Comparison of ENCODE assay signal across 11 cellular contexts in the genomic region with DNA sequence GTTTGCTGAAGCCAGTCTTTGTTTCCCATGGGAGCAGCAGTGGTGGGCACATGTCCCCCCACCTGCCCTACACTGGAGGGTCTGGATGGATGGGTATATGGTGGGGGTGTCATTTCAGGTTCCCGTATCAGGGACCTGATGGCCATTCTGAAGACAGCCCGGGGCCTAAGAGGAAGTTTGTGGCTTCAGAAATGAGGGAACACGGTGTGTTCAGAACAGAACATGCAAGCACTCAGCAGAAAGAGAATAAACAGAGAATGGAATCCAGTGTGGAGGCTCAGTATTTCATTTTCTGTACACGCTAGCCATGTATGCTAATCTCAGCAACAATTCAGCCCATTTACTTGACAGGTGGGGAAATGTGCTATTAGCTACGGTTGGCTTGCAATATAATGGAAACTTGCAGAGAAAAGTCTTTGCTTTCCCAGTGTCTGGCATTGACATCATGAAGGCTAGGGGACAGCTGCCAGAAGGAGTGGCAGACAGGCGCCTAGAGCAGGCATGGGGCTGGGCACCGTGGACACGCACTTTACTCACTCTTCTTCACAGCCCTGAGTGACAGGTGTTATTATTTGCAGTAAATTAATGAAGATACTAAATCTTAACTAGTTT.
DNase-seq lines count a peak whose midpoint lies in the region; ATAC-seq and TF ChIP-seq lines count a peak whose summit lies in the region.
"Had no signal": no experiment of that assay in that cellular context is flagged by ENCODE, and none has a peak within 500 bp of the region (broad histone marks: within the 10 kb centered on the region; RNA-seq: fewer than 3 reads in every experiment).

No MANE protein-coding gene starts in this region.

- CTCF ChIA-PET in Calu3 (lab: Charles Lee), result no interaction called here

- no peak for ATAC-seq in CD4-positive, CD25-positive, alpha-beta regulatory T cell (ENCODE audit: low read depth in 2 of 2)
- ATAC-seq in GM18861 (IDR thresholded peaks at IDR 0.05; ENCODE audit: unreplicated experiment) (peak; percentile 71), left lung (peak; percentile 29)

- H3K27me3 ChIP-seq in CD4-positive, CD25-positive, alpha-beta regulatory T cell (ENCODE audit: control insufficient read depth, insufficient read depth, low read length), result no peaks in the 10 kb centered on the region
- H3K27me3 ChIP-seq in left lung (no peaks in the 10 kb centered on the region), tibial artery (no peaks in the 10 kb centered on the region)
- H3K27me3 ChIP-seq: right lobe of liver had no signal

- TF ChIP-seq CTCF in left lung (IDR thresholded peaks at IDR 0.05) (no peak), Calu3 (IDR thresholded peaks at IDR 0.05; ENCODE audit: unreplicated experiment) (no peak), tibial artery (IDR thresholded peaks at IDR 0.05) (no peak), foreskin fibroblast (IDR thresholded peaks at IDR 0.05; ENCODE audit: low read depth, low read length) (no peak)

- no peaks in the 10 kb centered on the region for H3K36me3 ChIP-seq in CD4-positive, CD25-positive, alpha-beta regulatory T cell (ENCODE audit: control insufficient read depth, insufficient read depth, low read length)
- H3K36me3 ChIP-seq in left lung (no peaks in the 10 kb centered on the region), tibial artery (no peaks in the 10 kb centered on the region)
- H3K36me3 ChIP-seq: right lobe of liver had no signal

- intact Hi-C loops in left lung (cut with DNase I), result loop anchor here in 1 of 2 donors (10.0 kb wide), 1 partner anchor 135 kb away; no protein-coding TSS in a partner anchor
- intact Hi-C loops in Calu3 (cut with micrococcal nuclease; ENCODE audit: unreplicated experiment), result no loop called here
- intact Hi-C loops in tibial artery (cut with DNase I; ENCODE audit: low total_unique reads), result no loop called here

- peak overlapping the region in 2 of 4 donors; percentile 28 to 95 for H3K4me3 Mint-ChIP-seq in CD4-positive, CD25-positive, alpha-beta regulatory T cell
- H3K4me3 Mint-ChIP-seq in Calu3 (ENCODE audit: low read depth, unreplicated experiment), result no peak overlapping the region

- H3K27me3 Mint-ChIP-seq in CD4-positive, CD25-positive, alpha-beta regulatory T cell, result no peaks in the 10 kb centered on the region
- no peaks in the 10 kb centered on the region for H3K27me3 Mint-ChIP-seq in Calu3 (ENCODE audit: unreplicated experiment)

- peaks cover 8 to 95% (median 61%) of the 10 kb centered on the region in 4 donors for H3K4me1 Mint-ChIP-seq in CD4-positive, CD25-positive, alpha-beta regulatory T cell
- no peaks in the 10 kb centered on the region for H3K4me1 Mint-ChIP-seq in Calu3 (ENCODE audit: low read depth, unreplicated experiment)

- no peaks in the 10 kb centered on the region for H3K9me3 ChIP-seq in CD4-positive, CD25-positive, alpha-beta regulatory T cell (ENCODE audit: control insufficient read depth in 2 of 2, low read length in 2 of 2)
- H3K9me3 ChIP-seq in left lung, result no peaks in the 10 kb centered on the region
- no peaks in the 10 kb centered on the region for H3K9me3 ChIP-seq in tibial artery
- H3K9me3 ChIP-seq: right lobe of liver had no signal

- no TSS peak for BruUV-seq in Calu3 (replicated peaks; lab: Mats Ljungman, UMichigan)

- peaks cover 0 to 1% (median 0%) of the 10 kb centered on the region in 7 donors for H3K9me3 Mint-ChIP-seq in CD4-positive, CD25-positive, alpha-beta regulatory T cell
- peaks cover 8% of the 10 kb centered on the region for H3K9me3 Mint-ChIP-seq in Calu3 (ENCODE audit: low read depth, unreplicated experiment)

- peaks cover 9% of the 10 kb centered on the region for H3K36me3 Mint-ChIP-seq in CD4-positive, CD25-positive, alpha-beta regulatory T cell
- H3K36me3 Mint-ChIP-seq in Calu3 (ENCODE audit: insufficient read depth, unreplicated experiment), result no peaks in the 10 kb centered on the region

- H3K27ac ChIP-seq in CD4-positive, CD25-positive, alpha-beta regulatory T cell (ENCODE audit: insufficient read depth, low read length, poor library complexity, severe bottlenecking), result no peak overlapping the region
- H3K27ac ChIP-seq in left lung (peak overlapping the region in 1 of 2 donors; percentile 57), tibial artery (peak overlapping the region in 1 of 2 donors; percentile 13)
- H3K27ac ChIP-seq: right lobe of liver had no signal

- H3K27ac Mint-ChIP-seq in CD4-positive, CD25-positive, alpha-beta regulatory T cell, result peak overlapping the region; percentile 15 to 88 (median 69)
- H3K27ac Mint-ChIP-seq in Calu3 (ENCODE audit: unreplicated experiment), result no peak overlapping the region

- DNase-seq in CD4-positive, CD25-positive, alpha-beta regulatory T cell, result no peak
- DNase-seq in NCI-H524 (lab: John Stamatoyannopoulos, UW) (peak; percentile 24 to 68), left lung (no peak), Calu3 (no peak), tibial artery (no peak), foreskin fibroblast (no peak), NCI-H345 treated with DMSO at 0.1 percent for 48 hours (lab: John Stamatoyannopoulos, UW; ENCODE audit: unreplicated experiment) (no peak)
- DNase-seq: NCI-H748 treated with DMSO at 0.1 percent for 48 hours, right lobe of liver, SW 1271 had no signal

- H3K4me1 ChIP-seq in CD4-positive, CD25-positive, alpha-beta regulatory T cell (ENCODE audit: control insufficient read depth, insufficient read depth, low read length, poor library complexity, severe bottlenecking), result peaks cover 35% of the 10 kb centered on the region
- H3K4me1 ChIP-seq in left lung (peaks cover 14 to 50% of the 10 kb centered on the region in 2 donors), tibial artery (peaks cover 0 to 54% (median 30%) of the 10 kb centered on the region in 4 donors)

- no peak overlapping the region for H3K4me3 ChIP-seq in CD4-positive, CD25-positive, alpha-beta regulatory T cell (ENCODE audit: low read depth, low read length)
- H3K4me3 ChIP-seq in left lung, result no peak overlapping the region
- H3K4me3 ChIP-seq in tibial artery, result no peak overlapping the region
- no peak overlapping the region for H3K4me3 ChIP-seq in foreskin fibroblast (ENCODE audit: low read depth in 1 of 2, low read length in 2 of 2)
- H3K4me3 ChIP-seq: right lobe of liver had no signal

Comparison
In these comparisons a context has a peak if more than half of its experiments do, and no peak if none do; other contexts are left out.
1. ATAC-seq: peak in GM18861 (single experiment) and left lung (single experiment); none in CD4-positive, CD25-positive, alpha-beta regulatory T cell (0 of 2).
2. DNase-seq: peak in NCI-H524 (2 of 2); none in CD4-positive, CD25-positive, alpha-beta regulatory T cell (0 of 3), left lung (0 of 2), Calu3 (single experiment), tibial artery (0 of 2), foreskin fibroblast (0 of 2) and NCI-H345 treated with DMSO at 0.1 percent for 48 hours (single experiment).